In genomic region chr12:83476006-83476405, GRCh38 we compare ENCODE assay signal across 23 cellular contexts.
A peak's percentile ranks its signal among the peaks of the same experiment; 100 is the strongest.
DNase-seq lines count a peak whose midpoint lies in the region; ATAC-seq, FAIRE-seq and TF ChIP-seq lines count a peak whose summit lies in the region.
"Had no signal": no experiment of that assay in that cellular context is flagged by ENCODE, and none has a peak within 500 bp of the region (broad histone marks: within the 10 kb centered on the region; RNA-seq: fewer than 3 reads in every experiment).

No MANE protein-coding gene starts in this region.

- peak overlapping the region; percentile 39 to 43 for H3K27ac ChIP-seq in liver (ENCODE audit: low read depth in 1 of 2, low read length in 2 of 2)
- no peak overlapping the region for H3K27ac ChIP-seq in HepG2 (ENCODE audit: extremely low read length, insufficient read depth, low read length)
- H3K27ac ChIP-seq in right lobe of liver: peak overlapping the region; percentile 5 to 74 (median 54)
- H3K27ac ChIP-seq: BLaER1 treated with 17β-estradiol and CSF1 and Interleukin-3, amounts not matched to agents 10 nM and 100 nM; GM23248 had no signal

- no peak overlapping the region for H3K4me2 ChIP-seq in HepG2 (ENCODE audit: low read depth, low read length)
- H3K4me2 ChIP-seq: BLaER1 treated with 17β-estradiol and CSF1 and Interleukin-3, amounts not matched to agents 10 nM and 100 nM had no signal

- H3K9ac ChIP-seq in liver (ENCODE audit: low read depth in 1 of 2, low read length in 2 of 2): no peak overlapping the region
- H3K9ac ChIP-seq in HepG2 (ENCODE audit: insufficient read depth, low read depth, low read length): no peak overlapping the region
- H3K9ac ChIP-seq: BLaER1 treated with 17β-estradiol and CSF1 and Interleukin-3, amounts not matched to agents 10 nM and 100 nM; GM23248 had no signal

- no peak for ATAC-seq in HepG2
- ATAC-seq in right lobe of liver: peak; percentile 64 to 82 (median 75)
- ATAC-seq: GM12878 had no signal

- TF ChIP-seq CTCF in liver (IDR thresholded peaks at IDR 0.05; ENCODE audit: low read depth, low read length, missing input control): no peak
- TF ChIP-seq CTCF in HepG2 (CRISPR knock-in tag; IDR thresholded peaks at IDR 0.05): no peak
- no peak for TF ChIP-seq CTCF in LNCaP clone FGC (IDR thresholded peaks at IDR 0.05; ENCODE audit: control insufficient read depth, extremely low read depth, insufficient read depth)
- no peak for TF ChIP-seq CTCF in right lobe of liver (IDR thresholded peaks at IDR 0.05)

- H3K36me3 ChIP-seq in liver (ENCODE audit: control insufficient read depth in 4 of 4, insufficient read depth in 3 of 4, low read depth in 1 of 4, low read length in 3 of 4) (no peaks in the 10 kb centered on the region), HepG2 (replicated peaks in 1 of 2; ENCODE audit: control insufficient read depth in 1 of 2, insufficient read depth in 2 of 2, low read length in 2 of 2) (no peaks in the 10 kb centered on the region), right lobe of liver (no peaks in the 10 kb centered on the region)
- H3K36me3 ChIP-seq: BE2C; BLaER1 treated with 17β-estradiol and CSF1 and Interleukin-3, amounts not matched to agents 10 nM and 100 nM had no signal

- H3K79me2 ChIP-seq in HepG2 (ENCODE audit: insufficient read depth, low read length): no peaks in the 10 kb centered on the region

- no TSS peak for BruUV-seq in HepG2 (replicated peaks; lab: Mats Ljungman, UMichigan)

- H3K27me3 ChIP-seq in liver (ENCODE audit: control insufficient read depth in 4 of 4, insufficient read depth in 4 of 4, low read length in 3 of 4) (no peaks in the 10 kb centered on the region), HepG2 (ENCODE audit: control insufficient read depth in 1 of 2, insufficient read depth in 2 of 2, low read length in 2 of 2) (no peaks in the 10 kb centered on the region), right lobe of liver (no peaks in the 10 kb centered on the region)
- H3K27me3 ChIP-seq: BE2C; BLaER1 treated with 17β-estradiol and CSF1 and Interleukin-3, amounts not matched to agents 10 nM and 100 nM had no signal

- TF ChIP-seq RAD21 in liver (IDR thresholded peaks at IDR 0.05) (no peak), HepG2 (CRISPR knock-in tag; IDR thresholded peaks at IDR 0.05) (no peak)

- in situ Hi-C loops in HepG2 (cut with HindIII; ENCODE audit: extremely low pct_ligation_motif_present, low pct_unique_long_range_greater_than_20kb): no loop called here

- CTCF ChIA-PET in HepG2 (lab: Yijun Ruan, JAX; ENCODE audit: low intra/inter-chr PET ratio, low total read pairs): no interaction called here

- no peak overlapping the region for H2AFZ ChIP-seq in HepG2 (ENCODE audit: low read length)
- H2AFZ ChIP-seq: GM23248 had no signal

- intact Hi-C loops in HepG2 (cut with micrococcal nuclease; ENCODE audit: unreplicated experiment) (no loop called here), right lobe of liver (cut with DNase I) (no loop called here)

- H3K4me3 ChIP-seq in liver (ENCODE audit: low read depth in 1 of 3, low read length in 3 of 3) (no peak overlapping the region), HepG2 (replicated peaks in 1 of 3; ENCODE audit: insufficient read depth in 1 of 3, low read depth in 2 of 3, low read length in 3 of 3) (no peak overlapping the region), LNCaP clone FGC (ENCODE audit: low read depth, low read length) (no peak overlapping the region), right lobe of liver (peak overlapping the region in 1 of 3 donors; percentile 26)
- H3K4me3 ChIP-seq: BLaER1 treated with 17β-estradiol and CSF1 and Interleukin-3, amounts not matched to agents 10 nM and 100 nM; GM12878; GM23248 had no signal

- no peak for TF ChIP-seq POLR2A in HepG2 (IDR thresholded peaks at IDR 0.05; ENCODE audit: insufficient read depth in 1 of 2, low read depth in 2 of 2, low read length in 2 of 2)
- TF ChIP-seq POLR2A in right lobe of liver (IDR thresholded peaks at IDR 0.05): no peak

- DNase-seq in HepG2 (ENCODE audit: low spot score) (no peak), LNCaP clone FGC (ENCODE audit: low read depth) (peak; percentile 58), right lobe of liver (no peak), dedifferentiated amniotic fluid mesenchymal stem cell (ENCODE audit: extremely low spot score) (no peak), foreskin melanocyte (no peak)
- DNase-seq: ACHN; AML-193; BE2C; Calu3; CD4-positive, alpha-beta T cell; COR-L47; DMS79; EL; GDM1; GM23248; H7; HCEC 1CT had no signal

- POLR2A ChIA-PET in HepG2 (lab: Yijun Ruan, JAX): no interaction called here

- H3K9me3 ChIP-seq in liver (ENCODE audit: control insufficient read depth in 4 of 4, low read length in 3 of 4) (no peaks in the 10 kb centered on the region), HepG2 (ENCODE audit: low read length) (peaks cover 93% of the 10 kb centered on the region), right lobe of liver (no peaks in the 10 kb centered on the region)
- H3K9me3 ChIP-seq: BE2C; BLaER1 treated with 17β-estradiol and CSF1 and Interleukin-3, amounts not matched to agents 10 nM and 100 nM had no signal

- 31% methylated on average over 1 of the region's 1 CpG for WGBS in liver
- WGBS in HepG2 (ENCODE audit: low lambda C conversion rate): 19% methylated on average over 1 of the region's 1 CpG
- 19% methylated on average over 1 of the region's 1 CpG for WGBS in right lobe of liver (ENCODE audit: insufficient coverage, low coverage, low lambda C conversion rate, missing lambda C conversion rate)

- no peak for FAIRE-seq in HepG2 (lab: Jason Lieb, UNC)
- FAIRE-seq: A204.1, GM12878, GM19239, H1 had no signal

- H4K20me1 ChIP-seq in HepG2 (ENCODE audit: insufficient read depth, low read length): no peaks in the 10 kb centered on the region
- H4K20me1 ChIP-seq: BLaER1 treated with 17β-estradiol and CSF1 and Interleukin-3, amounts not matched to agents 10 nM and 100 nM had no signal

- H3K4me1 ChIP-seq in liver (ENCODE audit: control insufficient read depth in 4 of 4, insufficient read depth in 4 of 4, low read length in 3 of 4) (peaks cover 3 to 34% (median 29%) of the 10 kb centered on the region in 4 donors), HepG2 (ENCODE audit: insufficient read depth, low read length) (no peaks in the 10 kb centered on the region), right lobe of liver (peaks cover 0 to 31% (median 10%) of the 10 kb centered on the region in 4 donors)
- H3K4me1 ChIP-seq: BE2C; BLaER1 treated with 17β-estradiol and CSF1 and Interleukin-3, amounts not matched to agents 10 nM and 100 nM had no signal

- no peak for TF ChIP-seq EP300 in HepG2 (IDR thresholded peaks at IDR 0.05; ENCODE audit: low read depth in 2 of 2, low read length in 2 of 2)
- TF ChIP-seq EP300 in HepG2 (CRISPR knock-in tag; IDR thresholded peaks at IDR 0.05; ENCODE audit: borderline replicate concordance): no peak

TF ChIP-seq in liver, 16 proteins besides CTCF, POLR2A, EP300 and RAD21:
- TF ChIP-seq SP1 (IDR thresholded peaks at IDR 0.05) (peak; percentile 37), NR2F2 (IDR thresholded peaks at IDR 0.05) (no peak), HNF4G (IDR thresholded peaks at IDR 0.05) (no peak), YY1 (IDR thresholded peaks at IDR 0.05) (peak; percentile 44), HNF4A (conservative IDR thresholded peaks at IDR 0.05) (peak in 1 of 2 donors; percentile 13), RXRA (IDR thresholded peaks at IDR 0.05) (peak; percentile 10 to 32)

TF ChIP-seq in HepG2, 621 proteins besides CTCF, POLR2A, EP300 and RAD21:
- no peak for TF ChIP-seq NCOA1 (CRISPR knock-in tag; IDR thresholded peaks at IDR 0.05)
- TF ChIP-seq MAFK (conservative IDR thresholded peaks at IDR 0.05 in 1 of 2, IDR thresholded peaks at IDR 0.05 in 1 of 2; ENCODE audit: low read length in 2 of 2): peak in 1 of 2 experiments; percentile 48; a peak in 2 of 4 replicates
